Comparison of ENCODE assay signal across 8 cellular contexts in the genomic region with DNA sequence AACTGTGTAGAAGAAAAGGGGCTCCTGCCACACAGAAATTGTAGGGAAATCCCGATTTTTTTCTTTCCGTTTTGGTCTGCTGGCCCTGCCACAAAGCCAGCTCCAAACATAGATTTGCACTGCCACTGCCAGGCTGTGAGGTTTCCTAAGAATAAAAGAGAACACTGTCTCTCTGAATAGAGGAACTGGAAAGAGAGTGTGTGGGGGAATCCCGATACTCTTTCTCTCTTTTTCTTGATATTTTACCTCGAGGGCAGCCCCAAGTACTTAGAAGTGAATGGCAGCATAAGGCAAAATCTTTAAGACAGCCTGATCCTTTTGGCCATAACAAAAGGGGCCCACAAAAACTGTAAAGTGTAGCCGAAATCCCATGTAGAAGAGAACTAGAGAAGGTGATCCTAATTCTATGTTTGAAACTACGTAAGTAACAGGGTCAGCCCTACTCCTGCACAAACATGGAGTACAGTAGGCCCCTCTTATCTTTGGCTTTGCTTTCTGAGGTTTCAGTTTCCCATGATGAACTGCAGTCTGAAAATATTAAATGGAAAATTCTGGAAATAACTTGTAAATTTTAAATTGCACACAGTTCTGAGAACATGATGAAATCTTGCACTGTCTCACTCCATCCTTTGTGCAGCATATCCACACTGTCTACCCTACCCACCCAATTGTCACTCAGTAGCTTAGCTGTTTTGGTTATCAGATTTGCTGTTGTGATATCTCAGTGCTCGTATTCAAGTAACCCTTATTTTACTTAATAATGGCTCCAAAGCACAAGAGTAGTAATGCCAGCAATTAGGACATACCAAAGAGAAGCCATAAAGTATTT. TPM values are rescaled to one million over a fixed set of nuclear protein-coding genes. Genes with fewer than 3 reads are reported as not detected.
DNase-seq lines count a peak whose midpoint lies in the region; ATAC-seq and TF ChIP-seq lines count a peak whose summit lies in the region.
"Not testable (repeated sequence)": the region's sequence is repeated elsewhere in the genome, so short reads cannot be mapped to it uniquely, and the experiment has no call there.

No MANE protein-coding gene starts in this region.

- H3K4me1 Mint-ChIP-seq in activated T-helper 1 cell treated with anti-CD3 and anti-CD28 coated beads, Interleukin-12 subunit alpha, Interleukin-12 subunit beta, Interleukin-2, Interleukin-4 antibody, amounts not matched to agents 30 ng/mL and 10 ng/mL and 1 ng/mL, durations not matched to agents 14 hours and 24 hours and 36 hours (ENCODE audit: low read depth): peaks cover 26% of the 10 kb centered on the region

- DNase-seq in GM10248 (ENCODE audit: extremely low spot score) (peak; percentile 15), GM23248 (peak; percentile 5), NOMO-1 (lab: John Stamatoyannopoulos, UW; ENCODE audit: unreplicated experiment in 2 of 2) (peak; percentile 84 to 85)
- not testable (repeated sequence) for DNase-seq in activated T-helper 1 cell treated with anti-CD3 and anti-CD28 coated beads, Interleukin-12 subunit alpha, Interleukin-12 subunit beta, Interleukin-2, Interleukin-4 antibody, amounts not matched to agents 30 ng/mL and 10 ng/mL and 1 ng/mL, durations not matched to agents 14 hours and 24 hours and 36 hours (ENCODE audit: low spot score); right cardiac atrium; spleen

- H3K9me3 Mint-ChIP-seq in activated T-helper 1 cell treated with anti-CD3 and anti-CD28 coated beads, Interleukin-12 subunit alpha, Interleukin-12 subunit beta, Interleukin-2, Interleukin-4 antibody, amounts not matched to agents 30 ng/mL and 10 ng/mL and 1 ng/mL, durations not matched to agents 14 hours and 24 hours and 36 hours: not testable (repeated sequence)

- H3K9me2 ChIP-seq in GM23248 (ENCODE audit: insufficient read depth): not testable (repeated sequence)

- peak overlapping the region; percentile 79 for H2AFZ ChIP-seq in GM23248

- TF ChIP-seq POLR2A in spleen (IDR thresholded peaks at IDR 0.05): not testable (repeated sequence)

- H3K27ac ChIP-seq in GM23248; right cardiac atrium (ENCODE audit: low read length): not testable (repeated sequence)
- peak overlapping the region in 5 of 8 donors; percentile 1 to 62 (median 36) for H3K27ac ChIP-seq in spleen

- not testable (repeated sequence) for H3K4me1 ChIP-seq in GM23248 (ENCODE audit: insufficient read depth); right cardiac atrium (ENCODE audit: control insufficient read depth, insufficient read depth, low read length)
- peaks cover 0 to 20% (median 10%) of the 10 kb centered on the region in 6 donors for H3K4me1 ChIP-seq in spleen

- H3K36me3 ChIP-seq in GM23248 (ENCODE audit: low read depth); spleen: not testable (repeated sequence)

- not testable (repeated sequence) for H3K27me3 ChIP-seq in GM23248 (replicated peaks; ENCODE audit: insufficient read depth); right cardiac atrium (ENCODE audit: control insufficient read depth, insufficient read depth); spleen (replicated peaks in 1 of 7)

- H3K9me3 ChIP-seq in GM23248 (ENCODE audit: low read depth); right cardiac atrium (ENCODE audit: control insufficient read depth, low read length); spleen: not testable (repeated sequence)

- WGBS in GM23248 (ENCODE audit: low coverage in 1 of 2, low lambda C conversion rate in 2 of 2, missing lambda C conversion rate in 2 of 2), 2 experiments: 35 to 41% methylated on average over 5 of the region's 7 CpGs
- 48% methylated on average over 5 of the region's 7 CpGs for WGBS in right cardiac atrium
- WGBS in spleen, 5 donors: 52 to 58% (median 53%) methylated on average over 5 of the region's 7 CpGs

- H4K20me1 ChIP-seq in GM23248 (ENCODE audit: insufficient read depth): not testable (repeated sequence)

- POLR2A ChIA-PET in GM10248 (lab: Yijun Ruan, JAX): not testable (repeated sequence)

- CTCF ChIA-PET in GM10248 (lab: Yijun Ruan, JAX): interaction anchor here (0.6 kb wide), 1 partner anchor 119 kb away, joined by 3 read pairs; no protein-coding TSS in a partner anchor

- H3K36me3 Mint-ChIP-seq in activated T-helper 1 cell treated with anti-CD3 and anti-CD28 coated beads, Interleukin-12 subunit alpha, Interleukin-12 subunit beta, Interleukin-2, Interleukin-4 antibody, amounts not matched to agents 30 ng/mL and 10 ng/mL and 1 ng/mL, durations not matched to agents 14 hours and 24 hours and 36 hours (ENCODE audit: low read depth): not testable (repeated sequence)

- ATAC-seq in GM19328 (IDR thresholded peaks at IDR 0.05; ENCODE audit: unreplicated experiment): peak; percentile 59
- ATAC-seq in HG03280 (IDR thresholded peaks at IDR 0.05; ENCODE audit: unreplicated experiment): peak; percentile 77
- peak; percentile 44 to 60 for ATAC-seq in right cardiac atrium

- peak overlapping the region; percentile 25; the same call in 1 of the 2 replicates for H3K4me3 ChIP-seq in GM23248
- not testable (repeated sequence) for H3K4me3 ChIP-seq in right cardiac atrium (ENCODE audit: low read length); spleen

- in situ Hi-C loops in GM23248 (cut with MboI): not testable (repeated sequence)

- not testable (repeated sequence) for TF ChIP-seq CTCF in GM10248 (IDR thresholded peaks at IDR 0.05; ENCODE audit: control extremely low read depth, extremely low read depth, low read depth, missing control alignments); spleen (IDR thresholded peaks at IDR 0.05 in 8 of 11, conservative IDR thresholded peaks at IDR 0.05 in 3 of 11)

- peak overlapping the region; percentile 35; the same call in 1 of the 2 replicates for H3K9ac ChIP-seq in GM23248

- H3F3A ChIP-seq in GM23248 (ENCODE audit: insufficient read depth): not testable (repeated sequence)

- H3K4me2 ChIP-seq in GM23248 (ENCODE audit: unreplicated experiment): peak overlapping the region; percentile 28

- intact Hi-C loops in activated T-helper 1 cell treated with anti-CD3 and anti-CD28 coated beads, Interleukin-12 subunit alpha, Interleukin-12 subunit beta, Interleukin-2, Interleukin-4 antibody, amounts not matched to agents 30 ng/mL and 10 ng/mL and 1 ng/mL, durations not matched to agents 14 hours and 24 hours and 36 hours (cut with micrococcal nuclease): loop anchor here (5.0 kb wide), 1 partner anchor 64 kb away; no protein-coding TSS in a partner anchor
- intact Hi-C loops in right cardiac atrium (cut with DNase I): loop anchor here in 1 of 4 donors (10.0 kb wide), 2 partner anchors 116 to 196 kb away; no protein-coding TSS in a partner anchor
- intact Hi-C loops in spleen (cut with DNase I; ENCODE audit: low total_unique reads): loop anchor here (10.0 kb wide), 2 partner anchors 116 to 206 kb away; no protein-coding TSS in a partner anchor

- not testable (repeated sequence) for H3K79me2 ChIP-seq in GM23248 (ENCODE audit: insufficient read depth)

- peak overlapping the region; percentile 22 for H3K4me3 Mint-ChIP-seq in activated T-helper 1 cell treated with anti-CD3 and anti-CD28 coated beads, Interleukin-12 subunit alpha, Interleukin-12 subunit beta, Interleukin-2, Interleukin-4 antibody, amounts not matched to agents 30 ng/mL and 10 ng/mL and 1 ng/mL, durations not matched to agents 14 hours and 24 hours and 36 hours

- H3K27ac Mint-ChIP-seq in activated T-helper 1 cell treated with anti-CD3 and anti-CD28 coated beads, Interleukin-12 subunit alpha, Interleukin-12 subunit beta, Interleukin-2, Interleukin-4 antibody, amounts not matched to agents 30 ng/mL and 10 ng/mL and 1 ng/mL, durations not matched to agents 14 hours and 24 hours and 36 hours: peak overlapping the region; percentile 67

- H3K27me3 Mint-ChIP-seq in activated T-helper 1 cell treated with anti-CD3 and anti-CD28 coated beads, Interleukin-12 subunit alpha, Interleukin-12 subunit beta, Interleukin-2, Interleukin-4 antibody, amounts not matched to agents 30 ng/mL and 10 ng/mL and 1 ng/mL, durations not matched to agents 14 hours and 24 hours and 36 hours (ENCODE audit: insufficient read depth): not testable (repeated sequence)

RNA-seq across cellular contexts. Expression of a gene that starts 6.4 kb away (rescaled TPM):
- total RNA-seq in GM23248 (2014; rRNA removed; shearing (Covaris generic)): 0.32 and 0.89 TPM in 2 replicates
- polyA plus RNA-seq in GM23248 (2016; fragmentation: Nextera tagmentation; extraction: Ambion mirVana) (0.78 and 0.87 TPM in 2 replicates), right cardiac atrium (6.0 TPM), spleen (1 to 10 TPM; 4.1 to 7.5 (median 5.7) TPM)
- total RNA-seq in activated T-helper 1 cell treated with anti-CD3 and anti-CD28 coated beads, Interleukin-12 subunit alpha, Interleukin-12 subunit beta, Interleukin-2, Interleukin-4 antibody, amounts not matched to agents 30 ng/mL and 10 ng/mL and 1 ng/mL, durations not matched to agents 14 hours and 24 hours and 36 hours: 1.2 and 2.1 TPM in 2 replicates
- total RNA-seq in right cardiac atrium (10 to 100 TPM in 2 of 4 donors, 1 to 10 TPM in 2; 7.5 to 11.4 (median 10.2) TPM), spleen (10 to 100 TPM in 6 of 7 donors, 1 to 10 TPM in 1; 8.9 to 21.3 (median 12.4) TPM)
